Comparison of ENCODE assay signal across 9 cellular contexts in the genomic region with DNA sequence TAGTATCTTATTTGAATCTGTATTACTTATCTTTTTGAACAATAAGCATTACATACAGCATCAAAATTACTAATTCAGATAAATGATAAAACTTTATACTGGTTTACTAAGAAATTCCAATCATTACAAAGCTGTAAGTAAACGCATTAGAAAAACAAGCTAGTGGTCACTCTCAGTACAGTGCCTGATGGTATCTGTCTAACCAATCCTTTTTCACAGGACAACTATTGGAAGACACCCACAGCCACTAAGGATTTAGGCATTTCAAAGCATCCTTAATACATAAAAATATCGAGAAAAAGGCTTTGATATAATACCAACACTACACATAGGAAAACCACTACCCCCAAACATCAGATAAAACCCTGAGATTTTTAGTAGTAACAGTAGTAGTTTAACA. TPM values are rescaled to one million over a fixed set of nuclear protein-coding genes. Genes with fewer than 3 reads are reported as not detected.
DNase-seq lines count a peak whose midpoint lies in the region; ATAC-seq and TF ChIP-seq lines count a peak whose summit lies in the region.
"Had no signal": no experiment of that assay in that cellular context is flagged by ENCODE, and none has a peak within 500 bp of the region (broad histone marks: within the 10 kb centered on the region; RNA-seq: fewer than 3 reads in every experiment).

No MANE protein-coding gene starts in this region.

- no peaks in the 10 kb centered on the region for H4K20me1 ChIP-seq in neural cell (ENCODE audit: insufficient read depth)

- H3K36me3 Mint-ChIP-seq in CD4-positive, CD25-positive, alpha-beta regulatory T cell: peaks cover 27% of the 10 kb centered on the region

- no peak for TF ChIP-seq CTCF in neural cell (IDR thresholded peaks at IDR 0.05; ENCODE audit: poor library complexity, severe bottlenecking)

- H3K27me3 ChIP-seq in CD4-positive, CD25-positive, alpha-beta regulatory T cell (ENCODE audit: control insufficient read depth, insufficient read depth, low read length): no peaks in the 10 kb centered on the region
- no peaks in the 10 kb centered on the region for H3K27me3 ChIP-seq in duodenal mucosa (ENCODE audit: control insufficient read depth in 1 of 2, insufficient read depth in 2 of 2, low read length in 2 of 2)
- H3K27me3 ChIP-seq in neural cell (ENCODE audit: insufficient read depth, low read depth, low read length): no peaks in the 10 kb centered on the region
- H3K27me3 ChIP-seq: SJSA1 had no signal

- H2AFZ ChIP-seq in neural cell (ENCODE audit: low read depth, low read length): no peak overlapping the region

- TF ChIP-seq RAD21 in neural cell (conservative IDR thresholded peaks at IDR 0.05): no peak

- peaks cover 30 to 59% (median 41%) of the 10 kb centered on the region in 4 donors for H3K4me1 Mint-ChIP-seq in CD4-positive, CD25-positive, alpha-beta regulatory T cell

- peaks cover 43% of the 10 kb centered on the region for H3K79me2 ChIP-seq in neural cell (replicated peaks; ENCODE audit: insufficient read depth, low read length)

- no peaks in the 10 kb centered on the region for H3K9me2 ChIP-seq in neural cell (ENCODE audit: insufficient read depth, low read length)

- no peaks in the 10 kb centered on the region for H3K9me3 ChIP-seq in CD4-positive, CD25-positive, alpha-beta regulatory T cell (ENCODE audit: control insufficient read depth in 2 of 2, low read length in 2 of 2)
- H3K9me3 ChIP-seq in duodenal mucosa (ENCODE audit: control insufficient read depth in 1 of 2, low read length in 2 of 2) (no peaks in the 10 kb centered on the region), neural cell (ENCODE audit: low read length) (no peaks in the 10 kb centered on the region)
- H3K9me3 ChIP-seq: SJSA1 had no signal

- peak overlapping the region; percentile 95 for H3K27ac ChIP-seq in CD4-positive, CD25-positive, alpha-beta regulatory T cell (ENCODE audit: insufficient read depth, low read length, poor library complexity, severe bottlenecking)
- H3K27ac ChIP-seq in duodenal mucosa (ENCODE audit: low read depth, low read length) (no peak overlapping the region), neural cell (ENCODE audit: low read length) (no peak overlapping the region)
- H3K27ac ChIP-seq: SJSA1 had no signal

- peaks cover 37% of the 10 kb centered on the region for H3K36me3 ChIP-seq in CD4-positive, CD25-positive, alpha-beta regulatory T cell (ENCODE audit: control insufficient read depth, insufficient read depth, low read length)
- H3K36me3 ChIP-seq in duodenal mucosa (ENCODE audit: control insufficient read depth in 1 of 2, insufficient read depth in 2 of 2, low read length in 2 of 2) (peaks cover 23 to 39% of the 10 kb centered on the region in 2 donors), neural cell (ENCODE audit: insufficient read depth, low read length) (no peaks in the 10 kb centered on the region)

- H3K4me3 Mint-ChIP-seq in CD4-positive, CD25-positive, alpha-beta regulatory T cell: peak overlapping the region; percentile 89 to 100 (median 98)

- H3K4me1 ChIP-seq in CD4-positive, CD25-positive, alpha-beta regulatory T cell (ENCODE audit: control insufficient read depth, insufficient read depth, low read length, poor library complexity, severe bottlenecking): peaks cover 43% of the 10 kb centered on the region
- peaks cover 35 to 37% of the 10 kb centered on the region in 2 donors for H3K4me1 ChIP-seq in duodenal mucosa (ENCODE audit: control insufficient read depth in 1 of 2, insufficient read depth in 2 of 2, low read length in 2 of 2)

- peak overlapping the region; percentile 97 for H3K4me3 ChIP-seq in CD4-positive, CD25-positive, alpha-beta regulatory T cell (ENCODE audit: low read depth, low read length)
- peak overlapping the region; percentile 96 to 99 for H3K4me3 ChIP-seq in duodenal mucosa (ENCODE audit: low read depth in 1 of 2, low read length in 2 of 2)
- peak overlapping the region; percentile 91 for H3K4me3 ChIP-seq in neural cell (ENCODE audit: low read length)

- ATAC-seq in CD4-positive, CD25-positive, alpha-beta regulatory T cell (ENCODE audit: low read depth in 2 of 2): no peak
- ATAC-seq in HG02938 (IDR thresholded peaks at IDR 0.05; ENCODE audit: unreplicated experiment): no peak
- ATAC-seq in HG03457 (IDR thresholded peaks at IDR 0.05; ENCODE audit: unreplicated experiment): no peak

- peak overlapping the region; percentile 71 for H3K4me2 ChIP-seq in neural cell (ENCODE audit: low read length)

- peaks cover 4% of the 10 kb centered on the region for H3F3A ChIP-seq in neural cell (ENCODE audit: insufficient read depth, low read length, poor library complexity, severe bottlenecking)

- TF ChIP-seq EP300 in neural cell (conservative IDR thresholded peaks at IDR 0.05; ENCODE audit: poor library complexity, severe bottlenecking): no peak

- H3K9me3 Mint-ChIP-seq in CD4-positive, CD25-positive, alpha-beta regulatory T cell: no peaks in the 10 kb centered on the region

- H3K9ac ChIP-seq in duodenal mucosa (ENCODE audit: low read depth in 1 of 2, low read length in 2 of 2) (peak overlapping the region; percentile 95 to 99), neural cell (ENCODE audit: low read length) (no peak overlapping the region)

- H3K27me3 Mint-ChIP-seq in CD4-positive, CD25-positive, alpha-beta regulatory T cell: peaks cover 13% of the 10 kb centered on the region

- peak overlapping the region in 2 of 3 donors; percentile 79 to 100 for H3K27ac Mint-ChIP-seq in CD4-positive, CD25-positive, alpha-beta regulatory T cell

- no peak for DNase-seq in CD4-positive, CD25-positive, alpha-beta regulatory T cell
- DNase-seq in M059J (ENCODE audit: low read depth) (peak; percentile 38), DMS114 treated with DMSO at 0.1 percent for 48 hours (lab: John Stamatoyannopoulos, UW; ENCODE audit: unreplicated experiment) (no peak), C1 segment of cervical spinal cord (lab: John Stamatoyannopoulos, UW) (no peak)

TF ChIP-seq in neural cell, 6 proteins besides CTCF, POLR2A, EP300 and RAD21:
- TF ChIP-seq EZH2 (IDR thresholded peaks at IDR 0.05; ENCODE audit: borderline replicate concordance, insufficient read depth, low read length, poor library complexity, severe bottlenecking) (no peak), POLR2AphosphoS5 (IDR thresholded peaks at IDR 0.05) (no peak), TAF1 (IDR thresholded peaks at IDR 0.05; ENCODE audit: low read depth) (no peak), MXI1 (conservative IDR thresholded peaks at IDR 0.05; ENCODE audit: poor library complexity, severe bottlenecking) (no peak), SMC3 (conservative IDR thresholded peaks at IDR 0.05; ENCODE audit: poor library complexity) (no peak)
- TF ChIP-seq, protein P1, sequence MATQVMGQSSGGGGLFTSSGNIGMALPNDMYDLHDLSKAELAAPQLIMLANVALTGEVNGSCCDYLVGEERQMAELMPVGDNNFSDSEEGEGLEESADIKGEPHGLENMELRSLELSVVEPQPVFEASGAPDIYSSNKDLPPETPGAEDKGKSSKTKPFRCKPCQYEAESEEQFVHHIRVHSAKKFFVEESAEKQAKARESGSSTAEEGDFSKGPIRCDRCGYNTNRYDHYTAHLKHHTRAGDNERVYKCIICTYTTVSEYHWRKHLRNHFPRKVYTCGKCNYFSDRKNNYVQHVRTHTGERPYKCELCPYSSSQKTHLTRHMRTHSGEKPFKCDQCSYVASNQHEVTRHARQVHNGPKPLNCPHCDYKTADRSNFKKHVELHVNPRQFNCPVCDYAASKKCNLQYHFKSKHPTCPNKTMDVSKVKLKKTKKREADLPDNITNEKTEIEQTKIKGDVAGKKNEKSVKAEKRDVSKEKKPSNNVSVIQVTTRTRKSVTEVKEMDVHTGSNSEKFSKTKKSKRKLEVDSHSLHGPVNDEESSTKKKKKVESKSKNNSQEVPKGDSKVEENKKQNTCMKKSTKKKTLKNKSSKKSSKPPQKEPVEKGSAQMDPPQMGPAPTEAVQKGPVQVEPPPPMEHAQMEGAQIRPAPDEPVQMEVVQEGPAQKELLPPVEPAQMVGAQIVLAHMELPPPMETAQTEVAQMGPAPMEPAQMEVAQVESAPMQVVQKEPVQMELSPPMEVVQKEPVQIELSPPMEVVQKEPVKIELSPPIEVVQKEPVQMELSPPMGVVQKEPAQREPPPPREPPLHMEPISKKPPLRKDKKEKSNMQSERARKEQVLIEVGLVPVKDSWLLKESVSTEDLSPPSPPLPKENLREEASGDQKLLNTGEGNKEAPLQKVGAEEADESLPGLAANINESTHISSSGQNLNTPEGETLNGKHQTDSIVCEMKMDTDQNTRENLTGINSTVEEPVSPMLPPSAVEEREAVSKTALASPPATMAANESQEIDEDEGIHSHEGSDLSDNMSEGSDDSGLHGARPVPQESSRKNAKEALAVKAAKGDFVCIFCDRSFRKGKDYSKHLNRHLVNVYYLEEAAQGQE (IDR thresholded peaks at IDR 0.05; ENCODE audit: borderline replicate concordance): no peak

RNA-seq across cellular contexts. Expression of a gene that starts 2.6 kb away (rescaled TPM):
- total RNA-seq in CD4-positive, CD25-positive, alpha-beta regulatory T cell: 187 TPM
- polyA plus RNA-seq in CD4-positive, CD25-positive, alpha-beta regulatory T cell: 100 to 1,000 TPM; 330 to 364 (median 346) TPM
- total RNA-seq in M059J (2014; rRNA removed; shearing (Covaris generic)): 380 and 486 TPM in 2 replicates
- 35.3 and 42.6 TPM in 2 replicates for polyA plus RNA-seq in neural cell
- 43.4 and 48.2 TPM in 2 replicates for polyA minus RNA-seq in neural cell
